ENCODE assay signal across 8 cellular contexts in genomic region chr16:74774223-74775139, GRCh38. TPM values are rescaled to one million over a fixed set of nuclear protein-coding genes. Genes with fewer than 3 reads are reported as not detected.
A peak's percentile ranks its signal among the peaks of the same experiment; 100 is the strongest.
DNase-seq lines count a peak whose midpoint lies in the region; ATAC-seq and TF ChIP-seq lines count a peak whose summit lies in the region.

Gene FA2H (minus strand): TSS chr16:74774820. CDS start chr16:74774755, 65 bp downstream.

- peak within 1 kb of the TSS; percentile 74 for H3K4me3 ChIP-seq in endocrine pancreas (ENCODE audit: control insufficient read depth, insufficient read depth, low read length)

- no peak within 1 kb of the TSS for H3K27ac Mint-ChIP-seq in CD14-positive monocyte

- H3K4me1 Mint-ChIP-seq in CD14-positive monocyte, result peaks cover 14% of the 10 kb centered on the region

- H3K9me3 Mint-ChIP-seq in CD14-positive monocyte, result peaks cover 0 to 19% (median 5%) of the 10 kb centered on the region in 7 donors

- TF ChIP-seq CTCF in CD14-positive monocyte (IDR thresholded peaks at IDR 0.05), result peak; percentile 11

- H3K9ac ChIP-seq in endocrine pancreas (ENCODE audit: control insufficient read depth, insufficient read depth, low read length), result peak within 1 kb of the TSS; percentile 78

- peaks cover 47 to 50% (median 49%) of the 10 kb centered on the region in 3 donors for H3K27me3 Mint-ChIP-seq in CD14-positive monocyte (ENCODE audit: low read depth in 3 of 3)

- peak within 1 kb of the TSS; percentile 63 to 89 for H3K4me3 Mint-ChIP-seq in CD14-positive monocyte

- H3K36me3 ChIP-seq in endocrine pancreas (ENCODE audit: control insufficient read depth, insufficient read depth, low read length), result no peaks in the 10 kb centered on the region

- intact Hi-C loops in CD14-positive monocyte (cut with micrococcal nuclease), result no loop called here

- ATAC-seq in GM19351 (IDR thresholded peaks at IDR 0.05; ENCODE audit: unreplicated experiment) (peak; percentile 72), HG03457 (IDR thresholded peaks at IDR 0.05; ENCODE audit: unreplicated experiment) (peak; percentile 68)

- DNase-seq in CD14-positive monocyte (ENCODE audit: low spot score) (no peak), NCI-H526 (lab: John Stamatoyannopoulos, UW) (peak; percentile 45 to 93), midbrain (lab: John Stamatoyannopoulos, UW) (peak; percentile 88)
- peak; percentile 79 for DNase-seq in activated CD8-positive, alpha-beta memory T cell treated with anti-CD3 and anti-CD28 coated beads for 24 hours
- DNase-seq in stimulated activated CD8-positive, alpha-beta memory T cell treated with anti-CD3 and anti-CD28 coated beads, Interleukin-2, amount 100 ng/mL, for 48 hours (ENCODE audit: low read depth in 2 of 2), result peak; percentile 44 to 47

- H3K4me1 ChIP-seq in endocrine pancreas (ENCODE audit: control insufficient read depth, insufficient read depth, low read length), result no peaks in the 10 kb centered on the region

- H3K9me3 ChIP-seq in endocrine pancreas (ENCODE audit: control insufficient read depth, low read length), result no peaks in the 10 kb centered on the region

- H3K27me3 ChIP-seq in endocrine pancreas (ENCODE audit: control insufficient read depth, insufficient read depth, low read length), result no peaks in the 10 kb centered on the region

- peaks cover 0 to 4% of the 10 kb centered on the region in 2 donors for H3K36me3 Mint-ChIP-seq in CD14-positive monocyte

RNA-seq across cellular contexts. Expression of gene FA2H, which starts in this region (rescaled TPM):
- polyA plus RNA-seq in CD14-positive monocyte, result not detected
